ENCODE assay signal across 2 cellular contexts in the genomic region with DNA sequence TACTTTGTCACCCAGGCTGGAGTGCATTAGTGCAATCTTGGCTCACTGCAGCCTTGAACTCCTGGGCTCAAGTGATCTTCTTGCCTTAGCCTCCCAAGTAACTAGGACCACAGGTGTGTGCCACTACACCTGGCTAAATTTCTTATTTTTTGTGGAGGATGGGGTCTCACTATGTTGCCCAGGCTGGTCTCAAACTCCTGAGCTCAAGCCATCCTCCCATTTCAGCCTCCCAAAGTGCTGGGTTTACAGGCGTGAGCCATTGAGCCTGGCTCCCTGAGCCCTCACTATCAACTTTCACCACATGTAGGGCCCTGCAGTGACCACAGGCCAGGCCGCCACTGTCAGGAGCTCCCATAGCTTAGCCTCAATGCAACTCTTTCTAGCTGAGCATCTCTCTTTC.
TF ChIP-seq lines count a peak whose summit lies in the region.

No MANE protein-coding gene starts in this region.

TF ChIP-seq in HepG2, 621 proteins besides CTCF, POLR2A, EP300 and RAD21:
- TF ChIP-seq, protein P1, sequence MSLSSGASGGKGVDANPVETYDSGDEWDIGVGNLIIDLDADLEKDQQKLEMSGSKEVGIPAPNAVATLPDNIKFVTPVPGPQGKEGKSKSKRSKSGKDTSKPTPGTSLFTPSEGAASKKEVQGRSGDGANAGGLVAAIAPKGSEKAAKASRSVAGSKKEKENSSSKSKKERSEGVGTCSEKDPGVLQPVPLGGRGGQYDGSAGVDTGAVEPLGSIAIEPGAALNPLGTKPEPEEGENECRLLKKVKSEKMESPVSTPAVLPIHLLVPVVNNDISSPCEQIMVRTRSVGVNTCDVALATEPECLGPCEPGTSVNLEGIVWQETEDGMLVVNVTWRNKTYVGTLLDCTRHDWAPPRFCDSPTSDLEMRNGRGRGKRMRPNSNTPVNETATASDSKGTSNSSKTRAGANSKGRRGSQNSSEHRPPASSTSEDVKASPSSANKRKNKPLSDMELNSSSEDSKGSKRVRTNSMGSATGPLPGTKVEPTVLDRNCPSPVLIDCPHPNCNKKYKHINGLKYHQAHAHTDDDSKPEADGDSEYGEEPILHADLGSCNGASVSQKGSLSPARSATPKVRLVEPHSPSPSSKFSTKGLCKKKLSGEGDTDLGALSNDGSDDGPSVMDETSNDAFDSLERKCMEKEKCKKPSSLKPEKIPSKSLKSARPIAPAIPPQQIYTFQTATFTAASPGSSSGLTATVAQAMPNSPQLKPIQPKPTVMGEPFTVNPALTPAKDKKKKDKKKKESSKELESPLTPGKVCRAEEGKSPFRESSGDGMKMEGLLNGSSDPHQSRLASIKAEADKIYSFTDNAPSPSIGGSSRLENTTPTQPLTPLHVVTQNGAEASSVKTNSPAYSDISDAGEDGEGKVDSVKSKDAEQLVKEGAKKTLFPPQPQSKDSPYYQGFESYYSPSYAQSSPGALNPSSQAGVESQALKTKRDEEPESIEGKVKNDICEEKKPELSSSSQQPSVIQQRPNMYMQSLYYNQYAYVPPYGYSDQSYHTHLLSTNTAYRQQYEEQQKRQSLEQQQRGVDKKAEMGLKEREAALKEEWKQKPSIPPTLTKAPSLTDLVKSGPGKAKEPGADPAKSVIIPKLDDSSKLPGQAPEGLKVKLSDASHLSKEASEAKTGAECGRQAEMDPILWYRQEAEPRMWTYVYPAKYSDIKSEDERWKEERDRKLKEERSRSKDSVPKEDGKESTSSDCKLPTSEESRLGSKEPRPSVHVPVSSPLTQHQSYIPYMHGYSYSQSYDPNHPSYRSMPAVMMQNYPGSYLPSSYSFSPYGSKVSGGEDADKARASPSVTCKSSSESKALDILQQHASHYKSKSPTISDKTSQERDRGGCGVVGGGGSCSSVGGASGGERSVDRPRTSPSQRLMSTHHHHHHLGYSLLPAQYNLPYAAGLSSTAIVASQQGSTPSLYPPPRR (CRISPR knock-in tag; IDR thresholded peaks at IDR 0.05; ENCODE audit: borderline replicate concordance) = no peak
- TF ChIP-seq ZNF121 (CRISPR knock-in tag; IDR thresholded peaks at IDR 0.05) = peak; percentile 32; the same call in 1 of the 2 replicates

TF ChIP-seq in K562, 482 proteins besides CTCF, POLR2A, EP300 and RAD21 (continued from another document):
- TF ChIP-seq, protein P2, sequence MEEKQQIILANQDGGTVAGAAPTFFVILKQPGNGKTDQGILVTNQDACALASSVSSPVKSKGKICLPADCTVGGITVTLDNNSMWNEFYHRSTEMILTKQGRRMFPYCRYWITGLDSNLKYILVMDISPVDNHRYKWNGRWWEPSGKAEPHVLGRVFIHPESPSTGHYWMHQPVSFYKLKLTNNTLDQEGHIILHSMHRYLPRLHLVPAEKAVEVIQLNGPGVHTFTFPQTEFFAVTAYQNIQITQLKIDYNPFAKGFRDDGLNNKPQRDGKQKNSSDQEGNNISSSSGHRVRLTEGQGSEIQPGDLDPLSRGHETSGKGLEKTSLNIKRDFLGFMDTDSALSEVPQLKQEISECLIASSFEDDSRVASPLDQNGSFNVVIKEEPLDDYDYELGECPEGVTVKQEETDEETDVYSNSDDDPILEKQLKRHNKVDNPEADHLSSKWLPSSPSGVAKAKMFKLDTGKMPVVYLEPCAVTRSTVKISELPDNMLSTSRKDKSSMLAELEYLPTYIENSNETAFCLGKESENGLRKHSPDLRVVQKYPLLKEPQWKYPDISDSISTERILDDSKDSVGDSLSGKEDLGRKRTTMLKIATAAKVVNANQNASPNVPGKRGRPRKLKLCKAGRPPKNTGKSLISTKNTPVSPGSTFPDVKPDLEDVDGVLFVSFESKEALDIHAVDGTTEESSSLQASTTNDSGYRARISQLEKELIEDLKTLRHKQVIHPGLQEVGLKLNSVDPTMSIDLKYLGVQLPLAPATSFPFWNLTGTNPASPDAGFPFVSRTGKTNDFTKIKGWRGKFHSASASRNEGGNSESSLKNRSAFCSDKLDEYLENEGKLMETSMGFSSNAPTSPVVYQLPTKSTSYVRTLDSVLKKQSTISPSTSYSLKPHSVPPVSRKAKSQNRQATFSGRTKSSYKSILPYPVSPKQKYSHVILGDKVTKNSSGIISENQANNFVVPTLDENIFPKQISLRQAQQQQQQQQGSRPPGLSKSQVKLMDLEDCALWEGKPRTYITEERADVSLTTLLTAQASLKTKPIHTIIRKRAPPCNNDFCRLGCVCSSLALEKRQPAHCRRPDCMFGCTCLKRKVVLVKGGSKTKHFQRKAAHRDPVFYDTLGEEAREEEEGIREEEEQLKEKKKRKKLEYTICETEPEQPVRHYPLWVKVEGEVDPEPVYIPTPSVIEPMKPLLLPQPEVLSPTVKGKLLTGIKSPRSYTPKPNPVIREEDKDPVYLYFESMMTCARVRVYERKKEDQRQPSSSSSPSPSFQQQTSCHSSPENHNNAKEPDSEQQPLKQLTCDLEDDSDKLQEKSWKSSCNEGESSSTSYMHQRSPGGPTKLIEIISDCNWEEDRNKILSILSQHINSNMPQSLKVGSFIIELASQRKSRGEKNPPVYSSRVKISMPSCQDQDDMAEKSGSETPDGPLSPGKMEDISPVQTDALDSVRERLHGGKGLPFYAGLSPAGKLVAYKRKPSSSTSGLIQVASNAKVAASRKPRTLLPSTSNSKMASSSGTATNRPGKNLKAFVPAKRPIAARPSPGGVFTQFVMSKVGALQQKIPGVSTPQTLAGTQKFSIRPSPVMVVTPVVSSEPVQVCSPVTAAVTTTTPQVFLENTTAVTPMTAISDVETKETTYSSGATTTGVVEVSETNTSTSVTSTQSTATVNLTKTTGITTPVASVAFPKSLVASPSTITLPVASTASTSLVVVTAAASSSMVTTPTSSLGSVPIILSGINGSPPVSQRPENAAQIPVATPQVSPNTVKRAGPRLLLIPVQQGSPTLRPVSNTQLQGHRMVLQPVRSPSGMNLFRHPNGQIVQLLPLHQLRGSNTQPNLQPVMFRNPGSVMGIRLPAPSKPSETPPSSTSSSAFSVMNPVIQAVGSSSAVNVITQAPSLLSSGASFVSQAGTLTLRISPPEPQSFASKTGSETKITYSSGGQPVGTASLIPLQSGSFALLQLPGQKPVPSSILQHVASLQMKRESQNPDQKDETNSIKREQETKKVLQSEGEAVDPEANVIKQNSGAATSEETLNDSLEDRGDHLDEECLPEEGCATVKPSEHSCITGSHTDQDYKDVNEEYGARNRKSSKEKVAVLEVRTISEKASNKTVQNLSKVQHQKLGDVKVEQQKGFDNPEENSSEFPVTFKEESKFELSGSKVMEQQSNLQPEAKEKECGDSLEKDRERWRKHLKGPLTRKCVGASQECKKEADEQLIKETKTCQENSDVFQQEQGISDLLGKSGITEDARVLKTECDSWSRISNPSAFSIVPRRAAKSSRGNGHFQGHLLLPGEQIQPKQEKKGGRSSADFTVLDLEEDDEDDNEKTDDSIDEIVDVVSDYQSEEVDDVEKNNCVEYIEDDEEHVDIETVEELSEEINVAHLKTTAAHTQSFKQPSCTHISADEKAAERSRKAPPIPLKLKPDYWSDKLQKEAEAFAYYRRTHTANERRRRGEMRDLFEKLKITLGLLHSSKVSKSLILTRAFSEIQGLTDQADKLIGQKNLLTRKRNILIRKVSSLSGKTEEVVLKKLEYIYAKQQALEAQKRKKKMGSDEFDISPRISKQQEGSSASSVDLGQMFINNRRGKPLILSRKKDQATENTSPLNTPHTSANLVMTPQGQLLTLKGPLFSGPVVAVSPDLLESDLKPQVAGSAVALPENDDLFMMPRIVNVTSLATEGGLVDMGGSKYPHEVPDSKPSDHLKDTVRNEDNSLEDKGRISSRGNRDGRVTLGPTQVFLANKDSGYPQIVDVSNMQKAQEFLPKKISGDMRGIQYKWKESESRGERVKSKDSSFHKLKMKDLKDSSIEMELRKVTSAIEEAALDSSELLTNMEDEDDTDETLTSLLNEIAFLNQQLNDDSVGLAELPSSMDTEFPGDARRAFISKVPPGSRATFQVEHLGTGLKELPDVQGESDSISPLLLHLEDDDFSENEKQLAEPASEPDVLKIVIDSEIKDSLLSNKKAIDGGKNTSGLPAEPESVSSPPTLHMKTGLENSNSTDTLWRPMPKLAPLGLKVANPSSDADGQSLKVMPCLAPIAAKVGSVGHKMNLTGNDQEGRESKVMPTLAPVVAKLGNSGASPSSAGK (IDR thresholded peaks at IDR 0.05) = no peak
- TF ChIP-seq ZNF121 (CRISPR knock-in tag; conservative IDR thresholded peaks at IDR 0.05) = peak; percentile 59; the same call in 1 of the 2 replicates
- TF ChIP-seq, protein P3, sequence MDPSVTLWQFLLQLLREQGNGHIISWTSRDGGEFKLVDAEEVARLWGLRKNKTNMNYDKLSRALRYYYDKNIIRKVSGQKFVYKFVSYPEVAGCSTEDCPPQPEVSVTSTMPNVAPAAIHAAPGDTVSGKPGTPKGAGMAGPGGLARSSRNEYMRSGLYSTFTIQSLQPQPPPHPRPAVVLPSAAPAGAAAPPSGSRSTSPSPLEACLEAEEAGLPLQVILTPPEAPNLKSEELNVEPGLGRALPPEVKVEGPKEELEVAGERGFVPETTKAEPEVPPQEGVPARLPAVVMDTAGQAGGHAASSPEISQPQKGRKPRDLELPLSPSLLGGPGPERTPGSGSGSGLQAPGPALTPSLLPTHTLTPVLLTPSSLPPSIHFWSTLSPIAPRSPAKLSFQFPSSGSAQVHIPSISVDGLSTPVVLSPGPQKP (CRISPR knock-in tag; IDR thresholded peaks at IDR 0.05) = no peak
